2 cellular contexts compared by ENCODE assay signal in the genomic region with DNA sequence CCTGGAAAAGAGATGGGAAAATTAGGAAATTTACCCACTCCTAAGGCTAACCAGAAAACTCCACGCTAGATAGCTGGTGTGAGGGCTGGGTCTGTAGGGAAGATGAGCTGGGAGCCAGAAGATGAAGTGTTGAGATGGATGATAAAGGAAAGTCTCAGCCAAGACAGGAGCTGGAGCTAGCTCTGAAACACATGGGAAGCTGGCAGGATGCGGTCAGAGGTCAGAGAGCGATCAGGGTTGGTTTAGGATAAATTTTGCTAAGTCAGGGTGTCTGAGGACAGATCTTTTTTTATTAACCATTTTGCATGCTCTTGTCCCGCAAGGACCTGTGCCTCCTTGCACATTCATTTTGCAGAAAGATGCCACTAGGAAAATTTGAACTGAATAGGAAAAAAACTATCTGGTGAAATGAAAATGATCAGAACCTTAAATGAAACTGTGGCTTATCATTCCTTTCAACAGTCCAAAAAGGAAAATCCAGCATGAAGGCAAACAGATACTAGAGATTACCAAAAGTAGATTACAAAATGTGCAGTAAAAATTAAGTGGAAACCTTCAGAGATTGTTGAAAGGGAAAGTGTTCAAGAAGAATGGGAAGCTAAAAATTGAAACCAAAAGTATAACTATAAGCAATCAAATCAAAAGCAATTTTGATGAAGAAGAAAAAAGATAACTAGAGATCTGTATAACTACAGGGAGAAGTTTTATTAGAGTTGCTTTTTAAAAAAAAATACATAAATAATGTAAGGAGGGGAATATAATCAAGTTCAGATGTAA.
TF ChIP-seq lines count a peak whose summit lies in the region.

No MANE protein-coding gene starts in this region.

TF ChIP-seq in IMR-90, 13 proteins besides CTCF, POLR2A, EP300 and RAD21:
- TF ChIP-seq, protein P1, sequence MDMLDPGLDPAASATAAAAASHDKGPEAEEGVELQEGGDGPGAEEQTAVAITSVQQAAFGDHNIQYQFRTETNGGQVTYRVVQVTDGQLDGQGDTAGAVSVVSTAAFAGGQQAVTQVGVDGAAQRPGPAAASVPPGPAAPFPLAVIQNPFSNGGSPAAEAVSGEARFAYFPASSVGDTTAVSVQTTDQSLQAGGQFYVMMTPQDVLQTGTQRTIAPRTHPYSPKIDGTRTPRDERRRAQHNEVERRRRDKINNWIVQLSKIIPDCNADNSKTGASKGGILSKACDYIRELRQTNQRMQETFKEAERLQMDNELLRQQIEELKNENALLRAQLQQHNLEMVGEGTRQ (IDR thresholded peaks at IDR 0.05; ENCODE audit: low read depth, low read length) = no peak
- no peak for TF ChIP-seq MAFK (IDR thresholded peaks at IDR 0.05; ENCODE audit: low read depth, low read length)
- TF ChIP-seq RCOR1 (IDR thresholded peaks at IDR 0.05; ENCODE audit: insufficient replicate concordance, low read length) = no peak
- no peak for TF ChIP-seq FOS (IDR thresholded peaks at IDR 0.05; ENCODE audit: low read depth, low read length)
- TF ChIP-seq CEBPB (IDR thresholded peaks at IDR 0.05; ENCODE audit: low read depth, low read length) = no peak
- TF ChIP-seq MAZ (IDR thresholded peaks at IDR 0.05; ENCODE audit: borderline replicate concordance, low read depth, low read length) = no peak
- TF ChIP-seq RFX5 (IDR thresholded peaks at IDR 0.05; ENCODE audit: low read depth, low read length) = no peak
- TF ChIP-seq CHD1 (IDR thresholded peaks at IDR 0.05; ENCODE audit: low read depth, low read length) = no peak
- TF ChIP-seq, protein P2, sequence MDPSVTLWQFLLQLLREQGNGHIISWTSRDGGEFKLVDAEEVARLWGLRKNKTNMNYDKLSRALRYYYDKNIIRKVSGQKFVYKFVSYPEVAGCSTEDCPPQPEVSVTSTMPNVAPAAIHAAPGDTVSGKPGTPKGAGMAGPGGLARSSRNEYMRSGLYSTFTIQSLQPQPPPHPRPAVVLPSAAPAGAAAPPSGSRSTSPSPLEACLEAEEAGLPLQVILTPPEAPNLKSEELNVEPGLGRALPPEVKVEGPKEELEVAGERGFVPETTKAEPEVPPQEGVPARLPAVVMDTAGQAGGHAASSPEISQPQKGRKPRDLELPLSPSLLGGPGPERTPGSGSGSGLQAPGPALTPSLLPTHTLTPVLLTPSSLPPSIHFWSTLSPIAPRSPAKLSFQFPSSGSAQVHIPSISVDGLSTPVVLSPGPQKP (IDR thresholded peaks at IDR 0.05; ENCODE audit: borderline replicate concordance, low read depth, low read length) = no peak
- TF ChIP-seq BHLHE40 (IDR thresholded peaks at IDR 0.05; ENCODE audit: low read depth, low read length) = no peak
- no peak for TF ChIP-seq MXI1 (IDR thresholded peaks at IDR 0.05; ENCODE audit: borderline replicate concordance, low read depth, low read length)
- no peak for TF ChIP-seq NFE2L2 (IDR thresholded peaks at IDR 0.05; ENCODE audit: low read depth, low read length)
- no peak for TF ChIP-seq SMC3 (IDR thresholded peaks at IDR 0.05; ENCODE audit: low read depth, low read length)
TF ChIP-seq in IMR-90: peak in this region for 0.

TF ChIP-seq in GM12878, 131 proteins besides CTCF, POLR2A, EP300 and RAD21:
- no peak for TF ChIP-seq NRF1 (conservative IDR thresholded peaks at IDR 0.05; ENCODE audit: low read depth, low read length)
- no peak for TF ChIP-seq SREBF1 (IDR thresholded peaks at IDR 0.05; ENCODE audit: low read length)
- TF ChIP-seq E2F4 (IDR thresholded peaks at IDR 0.05; ENCODE audit: low read depth, low read length) = no peak
- no peak for TF ChIP-seq GABPA (IDR thresholded peaks at IDR 0.05; ENCODE audit: low read depth)
- no peak for TF ChIP-seq CBX3 (IDR thresholded peaks at IDR 0.05; ENCODE audit: borderline replicate concordance, low read depth)
- TF ChIP-seq NFYA (IDR thresholded peaks at IDR 0.05; ENCODE audit: borderline replicate concordance, low read depth, low read length) = no peak
- TF ChIP-seq RELA (IDR thresholded peaks at IDR 0.05; ENCODE audit: borderline replicate concordance, partially characterized antibody) = no peak
- TF ChIP-seq, protein P3, sequence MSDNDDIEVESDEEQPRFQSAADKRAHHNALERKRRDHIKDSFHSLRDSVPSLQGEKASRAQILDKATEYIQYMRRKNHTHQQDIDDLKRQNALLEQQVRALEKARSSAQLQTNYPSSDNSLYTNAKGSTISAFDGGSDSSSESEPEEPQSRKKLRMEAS (IDR thresholded peaks at IDR 0.05; ENCODE audit: low read depth, low read length) = no peak
- TF ChIP-seq, protein P4, sequence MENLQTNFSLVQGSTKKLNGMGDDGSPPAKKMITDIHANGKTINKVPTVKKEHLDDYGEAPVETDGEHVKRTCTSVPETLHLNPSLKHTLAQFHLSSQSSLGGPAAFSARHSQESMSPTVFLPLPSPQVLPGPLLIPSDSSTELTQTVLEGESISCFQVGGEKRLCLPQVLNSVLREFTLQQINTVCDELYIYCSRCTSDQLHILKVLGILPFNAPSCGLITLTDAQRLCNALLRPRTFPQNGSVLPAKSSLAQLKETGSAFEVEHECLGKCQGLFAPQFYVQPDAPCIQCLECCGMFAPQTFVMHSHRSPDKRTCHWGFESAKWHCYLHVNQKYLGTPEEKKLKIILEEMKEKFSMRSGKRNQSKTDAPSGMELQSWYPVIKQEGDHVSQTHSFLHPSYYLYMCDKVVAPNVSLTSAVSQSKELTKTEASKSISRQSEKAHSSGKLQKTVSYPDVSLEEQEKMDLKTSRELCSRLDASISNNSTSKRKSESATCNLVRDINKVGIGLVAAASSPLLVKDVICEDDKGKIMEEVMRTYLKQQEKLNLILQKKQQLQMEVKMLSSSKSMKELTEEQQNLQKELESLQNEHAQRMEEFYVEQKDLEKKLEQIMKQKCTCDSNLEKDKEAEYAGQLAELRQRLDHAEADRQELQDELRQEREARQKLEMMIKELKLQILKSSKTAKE (IDR thresholded peaks at IDR 0.05; ENCODE audit: low read depth, poor library complexity, severe bottlenecking) = no peak
- no peak for TF ChIP-seq CUX1 (IDR thresholded peaks at IDR 0.05; ENCODE audit: insufficient replicate concordance, low read depth, low read length)
- TF ChIP-seq ATF3 (IDR thresholded peaks at IDR 0.05; ENCODE audit: borderline replicate concordance, extremely low read depth, low read depth, low read length) = no peak
- TF ChIP-seq EED (IDR thresholded peaks at IDR 0.05; ENCODE audit: low read depth) = no peak
